ENCODE assay signal across 1 cellular context in the genomic region with DNA sequence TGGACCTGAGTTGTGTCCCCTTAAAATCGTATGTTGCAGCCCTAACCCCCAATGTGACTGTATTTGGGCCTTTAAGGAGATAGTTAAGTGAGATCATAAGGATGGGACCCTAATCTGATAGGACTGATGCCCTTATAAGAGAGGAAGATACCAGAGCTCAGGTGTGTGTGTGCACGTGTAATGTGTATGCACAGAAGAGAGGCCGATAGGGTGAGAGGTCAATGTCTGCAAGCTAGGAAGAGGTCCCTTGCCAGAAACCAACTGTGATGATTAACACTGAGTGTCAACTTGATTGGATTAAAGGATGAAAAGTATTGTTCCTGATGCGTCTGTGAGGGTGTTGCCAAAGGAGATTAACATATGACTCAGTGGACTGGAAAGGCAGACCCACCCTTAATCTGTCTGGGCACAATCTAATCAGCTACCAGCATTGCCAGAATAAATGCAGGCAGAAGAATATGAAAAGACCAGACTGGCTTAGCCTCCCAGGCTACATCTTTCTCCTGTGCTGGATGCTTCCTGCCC.
TF ChIP-seq lines count a peak whose summit lies in the region.

No MANE protein-coding gene starts in this region.

TF ChIP-seq in HepG2, 621 proteins besides CTCF, POLR2A, EP300 and RAD21 (continued from another document):
- TF ChIP-seq, protein P1, sequence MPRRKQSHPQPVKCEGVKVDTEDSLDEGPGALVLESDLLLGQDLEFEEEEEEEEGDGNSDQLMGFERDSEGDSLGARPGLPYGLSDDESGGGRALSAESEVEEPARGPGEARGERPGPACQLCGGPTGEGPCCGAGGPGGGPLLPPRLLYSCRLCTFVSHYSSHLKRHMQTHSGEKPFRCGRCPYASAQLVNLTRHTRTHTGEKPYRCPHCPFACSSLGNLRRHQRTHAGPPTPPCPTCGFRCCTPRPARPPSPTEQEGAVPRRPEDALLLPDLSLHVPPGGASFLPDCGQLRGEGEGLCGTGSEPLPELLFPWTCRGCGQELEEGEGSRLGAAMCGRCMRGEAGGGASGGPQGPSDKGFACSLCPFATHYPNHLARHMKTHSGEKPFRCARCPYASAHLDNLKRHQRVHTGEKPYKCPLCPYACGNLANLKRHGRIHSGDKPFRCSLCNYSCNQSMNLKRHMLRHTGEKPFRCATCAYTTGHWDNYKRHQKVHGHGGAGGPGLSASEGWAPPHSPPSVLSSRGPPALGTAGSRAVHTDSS (CRISPR knock-in tag; conservative IDR thresholded peaks at IDR 0.05) = no peak
- no peak for TF ChIP-seq UBTF (CRISPR knock-in tag; IDR thresholded peaks at IDR 0.05)
- TF ChIP-seq IKZF5 (CRISPR knock-in tag; IDR thresholded peaks at IDR 0.05) = no peak
- TF ChIP-seq ZNF205 (CRISPR knock-in tag; IDR thresholded peaks at IDR 0.05) = no peak
- no peak for TF ChIP-seq ARNT2 (CRISPR knock-in tag; IDR thresholded peaks at IDR 0.05; ENCODE audit: low read depth)
- no peak for TF ChIP-seq POLR2AphosphoS5 (IDR thresholded peaks at IDR 0.05; ENCODE audit: low read depth, low read length)
- no peak for TF ChIP-seq ZNF850 (CRISPR knock-in tag; conservative IDR thresholded peaks at IDR 0.05)
- TF ChIP-seq ZNF335 (CRISPR knock-in tag; IDR thresholded peaks at IDR 0.05) = no peak
- TF ChIP-seq SMAD1 (CRISPR knock-in tag; IDR thresholded peaks at IDR 0.05; ENCODE audit: borderline replicate concordance, low read depth) = no peak
- TF ChIP-seq ZNF3 (CRISPR knock-in tag; IDR thresholded peaks at IDR 0.05) = no peak
- no peak for TF ChIP-seq MAZ (IDR thresholded peaks at IDR 0.05; ENCODE audit: borderline replicate concordance, low read depth, low read length)
- no peak for TF ChIP-seq MAZ (CRISPR knock-in tag; IDR thresholded peaks at IDR 0.05; ENCODE audit: low read depth)
- no peak for TF ChIP-seq PAWR (CRISPR knock-in tag; IDR thresholded peaks at IDR 0.05; ENCODE audit: borderline replicate concordance)
- TF ChIP-seq ZNF276 (CRISPR knock-in tag; IDR thresholded peaks at IDR 0.05; ENCODE audit: low read depth) = no peak
- no peak for TF ChIP-seq POGZ (CRISPR knock-in tag; IDR thresholded peaks at IDR 0.05)
- TF ChIP-seq, protein P2, sequence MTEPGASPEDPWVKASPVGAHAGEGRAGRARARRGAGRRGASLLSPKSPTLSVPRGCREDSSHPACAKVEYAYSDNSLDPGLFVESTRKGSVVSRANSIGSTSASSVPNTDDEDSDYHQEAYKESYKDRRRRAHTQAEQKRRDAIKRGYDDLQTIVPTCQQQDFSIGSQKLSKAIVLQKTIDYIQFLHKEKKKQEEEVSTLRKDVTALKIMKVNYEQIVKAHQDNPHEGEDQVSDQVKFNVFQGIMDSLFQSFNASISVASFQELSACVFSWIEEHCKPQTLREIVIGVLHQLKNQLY (CRISPR knock-in tag; IDR thresholded peaks at IDR 0.05) = no peak
- no peak for TF ChIP-seq CBX2 (IDR thresholded peaks at IDR 0.05; ENCODE audit: low read depth, low read length)
- no peak for TF ChIP-seq CBX2 (CRISPR knock-in tag; IDR thresholded peaks at IDR 0.05; ENCODE audit: low read depth)
- TF ChIP-seq SNAPC2 (CRISPR knock-in tag; IDR thresholded peaks at IDR 0.05) = no peak
